Comparison of ENCODE assay signal across 17 cellular contexts in genomic region chrX:13685126-13685763, GRCh38. TPM values are rescaled to one million over a fixed set of nuclear protein-coding genes. Genes with fewer than 3 reads are reported as not detected.
DNase-seq lines count a peak whose midpoint lies in the region; ATAC-seq and TF ChIP-seq lines count a peak whose summit lies in the region.
"Had no signal": no experiment of that assay in that cellular context is flagged by ENCODE, and none has a peak within 500 bp of the region (broad histone marks: within the 10 kb centered on the region; RNA-seq: fewer than 3 reads in every experiment).

No MANE protein-coding gene starts in this region.

- TF ChIP-seq CTCF in RWPE2 (IDR thresholded peaks at IDR 0.05; ENCODE audit: poor library complexity, severe bottlenecking) = no peak

- H3K27ac ChIP-seq in CD8-positive, alpha-beta memory T cell (ENCODE audit: low read depth, low read length) = no peak overlapping the region
- H3K27ac ChIP-seq in RWPE2 (ENCODE audit: poor library complexity, severe bottlenecking) = no peak overlapping the region
- H3K27ac ChIP-seq: ascending aorta; BLaER1 treated with 17β-estradiol and CSF1 and Interleukin-3, amounts not matched to agents 10 nM and 100 nM had no signal

- H3K27me3 ChIP-seq in CD8-positive, alpha-beta memory T cell (ENCODE audit: insufficient read depth, low read length, poor library complexity, severe bottlenecking) = no peaks in the 10 kb centered on the region
- H3K27me3 ChIP-seq in RWPE2 (ENCODE audit: insufficient read depth, poor library complexity, severe bottlenecking) = no peaks in the 10 kb centered on the region
- H3K27me3 ChIP-seq: ascending aorta had no signal

- no peaks in the 10 kb centered on the region for H3K36me3 ChIP-seq in CD8-positive, alpha-beta memory T cell (ENCODE audit: insufficient read depth, low read length)
- H3K36me3 ChIP-seq in RWPE2 (ENCODE audit: low read depth) = no peaks in the 10 kb centered on the region
- H3K36me3 ChIP-seq: ascending aorta; BLaER1 treated with 17β-estradiol and CSF1 and Interleukin-3, amounts not matched to agents 10 nM and 100 nM had no signal

- peaks cover 11% of the 10 kb centered on the region for H3K4me1 ChIP-seq in CD8-positive, alpha-beta memory T cell (ENCODE audit: insufficient read depth, low read length)
- peaks cover 5% of the 10 kb centered on the region for H3K4me1 ChIP-seq in RWPE2 (ENCODE audit: insufficient read depth, poor library complexity, severe bottlenecking)
- H3K4me1 ChIP-seq: ascending aorta had no signal

- ATAC-seq in GM21529 (IDR thresholded peaks at IDR 0.05; ENCODE audit: unreplicated experiment) (peak; percentile 20), RWPE2 (ENCODE audit: low read depth) (peak; percentile 70), GM21381 (IDR thresholded peaks at IDR 0.05; ENCODE audit: unreplicated experiment) (no peak), GM18907 (IDR thresholded peaks at IDR 0.05; ENCODE audit: unreplicated experiment) (no peak), HG02981 (IDR thresholded peaks at IDR 0.05; ENCODE audit: unreplicated experiment) (no peak)
- ATAC-seq in effector memory CD8-positive, alpha-beta T cell (replicated peaks) = no peak
- ATAC-seq: activated T-cell treated with anti-CD3 and anti-CD28 coated beads, Interleukin-2, amount 50 U/mL, for 4 hours; right cardiac atrium had no signal

- H3K4me1 Mint-ChIP-seq in CD8-positive, alpha-beta memory T cell = peaks cover 29 to 48% (median 37%) of the 10 kb centered on the region in 3 donors
- H3K4me1 Mint-ChIP-seq in effector memory CD8-positive, alpha-beta T cell (ENCODE audit: low read depth in 2 of 2) = peaks cover 8 to 23% of the 10 kb centered on the region in 2 donors

- H3K9me3 Mint-ChIP-seq in CD8-positive, alpha-beta memory T cell = no peaks in the 10 kb centered on the region
- no peaks in the 10 kb centered on the region for H3K9me3 Mint-ChIP-seq in effector memory CD8-positive, alpha-beta T cell
- H3K9me3 Mint-ChIP-seq: activated T-cell treated with anti-CD3 and anti-CD28 coated beads, Interleukin-2, amount 50 U/mL, for 4 hours had no signal

- H3K27me3 Mint-ChIP-seq in CD8-positive, alpha-beta memory T cell = peaks cover 0 to 7% of the 10 kb centered on the region in 2 donors
- no peaks in the 10 kb centered on the region for H3K27me3 Mint-ChIP-seq in effector memory CD8-positive, alpha-beta T cell

- CTCF ChIA-PET in CD8-positive, alpha-beta memory T cell (lab: Charles Lee) = interaction anchor here (1.1 kb wide), 1 partner anchor 26 kb away, joined by 3 read pairs; no protein-coding TSS in a partner anchor

- POLR2A ChIA-PET in CD8-positive, alpha-beta memory T cell (lab: Charles Lee) = no interaction called here

- peaks cover 0 to 10% (median 4%) of the 10 kb centered on the region in 3 donors for H3K36me3 Mint-ChIP-seq in CD8-positive, alpha-beta memory T cell
- peaks cover 5% of the 10 kb centered on the region for H3K36me3 Mint-ChIP-seq in effector memory CD8-positive, alpha-beta T cell (ENCODE audit: insufficient read depth)

- peak overlapping the region in 7 of 8 donors; percentile 23 to 80 (median 44) for H3K27ac Mint-ChIP-seq in CD8-positive, alpha-beta memory T cell
- H3K27ac Mint-ChIP-seq in effector memory CD8-positive, alpha-beta T cell = peak overlapping the region; percentile 13 to 64

- H3K9me3 ChIP-seq in CD8-positive, alpha-beta memory T cell (ENCODE audit: low read length) = no peaks in the 10 kb centered on the region
- H3K9me3 ChIP-seq in RWPE2 (ENCODE audit: severe bottlenecking) = no peaks in the 10 kb centered on the region
- H3K9me3 ChIP-seq: ascending aorta had no signal

- H3K4me3 ChIP-seq in CD8-positive, alpha-beta memory T cell (ENCODE audit: low read length) = no peak overlapping the region
- no peak overlapping the region for H3K4me3 ChIP-seq in RWPE2 (ENCODE audit: severe bottlenecking)
- H3K4me3 ChIP-seq: ascending aorta; BLaER1 treated with 17β-estradiol and CSF1 and Interleukin-3, amounts not matched to agents 10 nM and 100 nM had no signal

- peak overlapping the region in 3 of 7 donors; percentile 1 to 5 (median 1) for H3K4me3 Mint-ChIP-seq in CD8-positive, alpha-beta memory T cell
- no peak overlapping the region for H3K4me3 Mint-ChIP-seq in effector memory CD8-positive, alpha-beta T cell
- H3K4me3 Mint-ChIP-seq: activated T-cell treated with anti-CD3 and anti-CD28 coated beads, Interleukin-2, amount 50 U/mL, for 4 hours; neural crest cell had no signal

- no peak for DNase-seq in CD8-positive, alpha-beta memory T cell
- no peak for DNase-seq in RWPE2 (ENCODE audit: low spot score)
- no peak for DNase-seq in effector memory CD8-positive, alpha-beta T cell
- no peak for DNase-seq in cerebellum (ENCODE audit: low spot score)
- DNase-seq: activated CD4-positive, CD25-positive, alpha-beta regulatory T cell treated with anti-CD3 and anti-CD28 coated beads, Interleukin-2, amount 50 U/mL, for 72 hours; activated T-cell treated with anti-CD3 and anti-CD28 coated beads, Interleukin-2, amount 50 U/mL, for 4 hours; GDM1; NCI-H1092 treated with DMSO at 0.1 percent for 48 hours; NCI-H2227 treated with DMSO at 0.1 percent for 48 hours; right cardiac atrium had no signal

RNA-seq across cellular contexts. Expression of gene RAB9A, which starts 3.7 kb away (rescaled TPM):
- total RNA-seq in CD8-positive, alpha-beta memory T cell = 10 to 100 TPM; 27.1 to 32.8 TPM
- polyA plus RNA-seq in CD8-positive, alpha-beta memory T cell = 48.1 TPM
- 17.2 TPM for total RNA-seq in cerebellum

RNA-seq across cellular contexts. Expression of gene TCEANC, which starts 32.3 kb away (rescaled TPM):
- 1 to 10 TPM; 2.7 to 3.4 TPM for total RNA-seq in CD8-positive, alpha-beta memory T cell
- polyA plus RNA-seq in CD8-positive, alpha-beta memory T cell = 10.3 TPM
- total RNA-seq in cerebellum = 9.0 TPM

RNA-seq across cellular contexts. Expression of gene TRAPPC2, which starts 49.2 kb away (rescaled TPM):
- 10 to 100 TPM; 18.7 to 19.0 TPM for total RNA-seq in CD8-positive, alpha-beta memory T cell
- polyA plus RNA-seq in CD8-positive, alpha-beta memory T cell = 50.6 TPM
- total RNA-seq in cerebellum = 40.1 TPM

RNA-seq across cellular contexts. Expression of gene OFD1, which starts 49.3 kb away (rescaled TPM):
- 10 to 100 TPM; 29.1 to 30.4 TPM for total RNA-seq in CD8-positive, alpha-beta memory T cell
- polyA plus RNA-seq in CD8-positive, alpha-beta memory T cell = 46.3 TPM
- 31.3 TPM for total RNA-seq in cerebellum

Comparison
In these comparisons a context has a peak if more than half of its experiments do, and no peak if none do; other contexts are left out.
1. ATAC-seq: peak in GM21529 (single experiment) and RWPE2 (single experiment); none in effector memory CD8-positive, alpha-beta T cell (single experiment), GM21381 (single experiment), GM18907 (single experiment) and HG02981 (single experiment).